8 cellular contexts compared by ENCODE assay signal in the genomic region with DNA sequence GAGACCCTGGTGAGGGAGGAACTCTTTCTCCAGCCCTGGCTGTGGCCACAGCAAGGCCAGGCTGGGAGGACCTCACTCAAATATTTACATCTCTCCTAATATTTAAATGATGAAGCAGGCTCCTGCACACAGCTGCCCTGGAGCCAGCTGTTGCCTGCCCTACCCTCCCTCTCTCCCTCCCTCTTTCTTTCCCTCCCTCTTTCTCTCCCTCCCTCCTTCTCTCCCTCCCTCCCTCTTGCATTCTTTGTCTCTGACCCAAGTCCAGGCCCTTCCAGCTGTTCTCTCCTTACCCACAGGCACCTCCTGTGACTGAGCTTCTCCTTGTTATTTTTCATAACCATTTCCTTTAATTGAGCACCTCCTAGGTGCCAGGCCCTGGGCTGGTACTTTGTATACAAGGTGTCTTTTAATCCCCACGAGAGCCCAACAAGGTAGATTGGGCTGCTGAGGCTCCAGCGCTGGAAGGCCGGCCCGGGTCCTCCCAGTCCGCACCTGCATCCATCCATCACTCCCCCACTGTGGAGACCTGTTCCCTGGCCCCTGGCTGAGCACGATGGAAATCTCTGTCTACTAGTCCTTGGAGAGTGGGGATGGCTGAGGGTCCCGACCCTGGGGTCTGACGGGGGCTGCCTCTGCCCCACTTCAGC.
A peak's percentile ranks its signal among the peaks of the same experiment; 100 is the strongest.
DNase-seq lines count a peak whose midpoint lies in the region; ATAC-seq and TF ChIP-seq lines count a peak whose summit lies in the region.

No MANE protein-coding gene starts in this region.

- BruUV-seq in Calu3 (replicated peaks; lab: Mats Ljungman, UMichigan): no TSS peak

- TF ChIP-seq CTCF in Calu3 (IDR thresholded peaks at IDR 0.05; ENCODE audit: unreplicated experiment): no peak
- no peak for TF ChIP-seq CTCF in fibroblast of pulmonary artery (IDR thresholded peaks at IDR 0.05; ENCODE audit: low read length, missing control alignments)

- peaks cover 13% of the 10 kb centered on the region for H3K4me1 Mint-ChIP-seq in Calu3 (ENCODE audit: low read depth, unreplicated experiment)

- H3K4me3 Mint-ChIP-seq in Calu3 (ENCODE audit: low read depth, unreplicated experiment): no peak overlapping the region

- H3K27ac Mint-ChIP-seq in Calu3 (ENCODE audit: unreplicated experiment): peak overlapping the region; percentile 23

- CTCF ChIA-PET in Calu3 (lab: Charles Lee): interaction anchor here (0.6 kb wide), 1 partner anchor 43 kb away, joined by 3 read pairs; no protein-coding TSS in a partner anchor

- intact Hi-C loops in Calu3 (cut with micrococcal nuclease; ENCODE audit: unreplicated experiment): no loop called here
- intact Hi-C loops in sciatic nerve (cut with DNase I): no loop called here

- H3K4me3 ChIP-seq in fibroblast of pulmonary artery (replicated peaks; ENCODE audit: low read depth, low read length): no peak overlapping the region

- no peaks in the 10 kb centered on the region for H3K9me3 Mint-ChIP-seq in Calu3 (ENCODE audit: low read depth, unreplicated experiment)

- ATAC-seq in sciatic nerve: peak; percentile 57

- H3K36me3 Mint-ChIP-seq in Calu3 (ENCODE audit: insufficient read depth, unreplicated experiment): peaks cover 60% of the 10 kb centered on the region

- DNase-seq in Calu3: no peak
- DNase-seq in NCI-H2171 treated with DMSO at 0.1 percent for 48 hours (lab: John Stamatoyannopoulos, UW): peak; percentile 41
- peak; percentile 72 for DNase-seq in fibroblast of pulmonary artery (ENCODE audit: low read depth)
- DNase-seq in sciatic nerve (ENCODE audit: low spot score): no peak
- DNase-seq in NCI-H524 (lab: John Stamatoyannopoulos, UW): no peak
- no peak for DNase-seq in COR-L47 (lab: John Stamatoyannopoulos, UW)
- no peak for DNase-seq in D341Med (ENCODE audit: low spot score)
- no peak for DNase-seq in activated CD4-positive, alpha-beta T cell treated with anti-CD3 and anti-CD28 coated beads, Interleukin-2, amount 50 U/mL, for 48 hours

- no peaks in the 10 kb centered on the region for H3K27me3 Mint-ChIP-seq in Calu3 (ENCODE audit: unreplicated experiment)

Comparison
In these comparisons a context has a peak if more than half of its experiments do, and no peak if none do; other contexts are left out.
1. DNase-seq: peak in NCI-H2171 treated with DMSO at 0.1 percent for 48 hours (single experiment) and fibroblast of pulmonary artery (single experiment); none in Calu3 (single experiment), sciatic nerve (single experiment), NCI-H524 (0 of 2), COR-L47 (single experiment), D341Med (single experiment) and activated CD4-positive, alpha-beta T cell treated with anti-CD3 and anti-CD28 coated beads, Interleukin-2, amount 50 U/mL, for 48 hours (0 of 2).